12 cellular contexts compared by ENCODE assay signal in genomic region chr11:2587132-2587930, GRCh38.
DNase-seq lines count a peak whose midpoint lies in the region; ATAC-seq, FAIRE-seq and TF ChIP-seq lines count a peak whose summit lies in the region.
"Had no signal": no experiment of that assay in that cellular context is flagged by ENCODE, and none has a peak within 500 bp of the region (broad histone marks: within the 10 kb centered on the region; RNA-seq: fewer than 3 reads in every experiment).

No MANE protein-coding gene starts in this region.

- intact Hi-C loops in left ventricle myocardium inferior (cut with micrococcal nuclease) = no loop called here
- intact Hi-C loops in posterior vena cava (cut with DNase I) = loop anchor here in 1 of 2 donors (5.0 kb wide), 1 partner anchor 110 kb away; the partner anchor contains the start of gene KCNQ1OT1

- H3K27ac ChIP-seq in left ventricle myocardium inferior (replicated peaks) = no peak overlapping the region

- no peaks in the 10 kb centered on the region for H3K36me3 ChIP-seq in left ventricle myocardium inferior

- ATAC-seq in GM19455 (IDR thresholded peaks at IDR 0.05; ENCODE audit: unreplicated experiment) = no peak
- ATAC-seq: T-cell had no signal

- no peaks in the 10 kb centered on the region for H3K9me3 ChIP-seq in left ventricle myocardium inferior (replicated peaks)

- no peaks in the 10 kb centered on the region for H3K27me3 ChIP-seq in left ventricle myocardium inferior (ENCODE audit: low read depth)

- TF ChIP-seq POLR2A in GM12891 (IDR thresholded peaks at IDR 0.05; ENCODE audit: low read depth, low read length) = no peak

- no peak for TF ChIP-seq CTCF in left ventricle myocardium inferior (IDR thresholded peaks at IDR 0.05; ENCODE audit: borderline replicate concordance)

- peaks cover 12% of the 10 kb centered on the region for H3K4me1 ChIP-seq in left ventricle myocardium inferior

- FAIRE-seq in GM12891 (lab: Jason Lieb, UNC) = no peak

- no peak overlapping the region for H3K4me3 ChIP-seq in left ventricle myocardium inferior

- DNase-seq in D341Med (ENCODE audit: low spot score) = peak; percentile 13
- DNase-seq in GM12891 (ENCODE audit: insufficient read length, low spot score) = peak; percentile 10
- DNase-seq in left ventricle myocardium inferior = peak; percentile 13
- DNase-seq in posterior vena cava (ENCODE audit: low spot score) = peak; percentile 79
- DNase-seq in NCI-H2196 treated with DMSO at 0.1 percent for 48 hours (lab: John Stamatoyannopoulos, UW; ENCODE audit: unreplicated experiment) = no peak
- no peak for DNase-seq in SIG-M5 (lab: John Stamatoyannopoulos, UW)
- DNase-seq: activated CD4-positive, alpha-beta T cell treated with anti-CD3 and anti-CD28 coated beads for 48 hours; cortex of kidney; GF-D8; NCI-H1105 had no signal

TF ChIP-seq in GM12891, 5 proteins besides CTCF, POLR2A, EP300 and RAD21:
- no peak for TF ChIP-seq POLR2AphosphoS5 (IDR thresholded peaks at IDR 0.05; ENCODE audit: low read depth, low read length)
- TF ChIP-seq SPI1 (IDR thresholded peaks at IDR 0.05; ENCODE audit: low read depth, low read length) = no peak
- no peak for TF ChIP-seq TAF1 (IDR thresholded peaks at IDR 0.05; ENCODE audit: low read depth, low read length)
- no peak for TF ChIP-seq POU2F2 (IDR thresholded peaks at IDR 0.05; ENCODE audit: low read depth, low read length)
TF ChIP-seq in GM12891: peak in this region for 0.

Comparison
In these comparisons a context has a peak if more than half of its experiments do, and no peak if none do; other contexts are left out.
1. DNase-seq: peak in D341Med (single experiment), GM12891 (single experiment), left ventricle myocardium inferior (single experiment) and posterior vena cava (single experiment); none in NCI-H2196 treated with DMSO at 0.1 percent for 48 hours (single experiment) and SIG-M5 (single experiment).